8 cellular contexts compared by ENCODE assay signal in genomic region chr11:64864135-64864472, GRCh38. TPM values are rescaled to one million over a fixed set of nuclear protein-coding genes. Genes with fewer than 3 reads are reported as not detected.
DNase-seq lines count a peak whose midpoint lies in the region; ATAC-seq and TF ChIP-seq lines count a peak whose summit lies in the region.

No MANE protein-coding gene starts in this region.

- peaks cover 92% of the 10 kb centered on the region for H3K4me1 Mint-ChIP-seq in activated CD4-positive, alpha-beta memory T cell treated with anti-CD3 and anti-CD28 coated beads, Interleukin-2, amount 10 ng/mL, durations not matched to agents 7 days and 5 days
- H3K4me1 Mint-ChIP-seq in Calu3 (ENCODE audit: low read depth, unreplicated experiment): peaks cover 32% of the 10 kb centered on the region

- TF ChIP-seq POLR2A in sigmoid colon (IDR thresholded peaks at IDR 0.05): no peak

- H3K27ac Mint-ChIP-seq in activated CD4-positive, alpha-beta memory T cell treated with anti-CD3 and anti-CD28 coated beads, Interleukin-2, amount 10 ng/mL, durations not matched to agents 7 days and 5 days: peak overlapping the region; percentile 98
- H3K27ac Mint-ChIP-seq in Calu3 (ENCODE audit: unreplicated experiment): no peak overlapping the region

- H3K27ac ChIP-seq in sigmoid colon: peak overlapping the region; percentile 94 to 97 (median 97)

- CTCF ChIA-PET in activated CD4-positive, alpha-beta memory T cell treated with anti-CD3 and anti-CD28 coated beads, Interleukin-2, amount 10 ng/mL, durations not matched to agents 7 days and 5 days (lab: Charles Lee): interaction anchor here (1.0 to 30.8 kb wide), 4 partner anchors 18 to 563 kb away, joined by 3 to 957 read pairs (median 79); partner anchors contain the start of genes CDC42BPG and EHD1
- CTCF ChIA-PET in Calu3 (lab: Charles Lee): no interaction called here

- H3K36me3 Mint-ChIP-seq in activated CD4-positive, alpha-beta memory T cell treated with anti-CD3 and anti-CD28 coated beads, Interleukin-2, amount 10 ng/mL, durations not matched to agents 7 days and 5 days (ENCODE audit: low read depth): peaks cover 60% of the 10 kb centered on the region
- H3K36me3 Mint-ChIP-seq in Calu3 (ENCODE audit: insufficient read depth, unreplicated experiment): peaks cover 36% of the 10 kb centered on the region

- no peaks in the 10 kb centered on the region for H3K27me3 ChIP-seq in sigmoid colon

- BruUV-seq in Calu3 (replicated peaks; lab: Mats Ljungman, UMichigan): no TSS peak

- TF ChIP-seq CTCF in sigmoid colon (IDR thresholded peaks at IDR 0.05): no peak
- no peak for TF ChIP-seq CTCF in Calu3 (IDR thresholded peaks at IDR 0.05; ENCODE audit: unreplicated experiment)
- TF ChIP-seq CTCF in GM13976 (IDR thresholded peaks at IDR 0.05; ENCODE audit: borderline replicate concordance, control extremely low read depth, extremely low read depth, insufficient read depth, missing control alignments): no peak

- in situ Hi-C loops in GM13976 (cut with MboI; ENCODE audit: low sequenced_read_pairs, unreplicated experiment): no loop called here

- POLR2A ChIA-PET in activated CD4-positive, alpha-beta memory T cell treated with anti-CD3 and anti-CD28 coated beads, Interleukin-2, amount 10 ng/mL, durations not matched to agents 7 days and 5 days (lab: Charles Lee): interaction anchor here (0.5 to 28.1 kb wide), 8 partner anchors 11 to 751 kb away, joined by 3 to 1068 read pairs (median 4); partner anchors contain the start of genes EHD1, PRDX5, SYVN1 and TRMT112

- peaks cover 0 to 12% (median 9%) of the 10 kb centered on the region in 4 donors for H3K36me3 ChIP-seq in sigmoid colon

- ATAC-seq in Right ventricle myocardium superior (ENCODE audit: poor library complexity): peak; percentile 5

- no peaks in the 10 kb centered on the region for H3K9me3 ChIP-seq in sigmoid colon

- peak overlapping the region; percentile 68 for H3K4me3 Mint-ChIP-seq in activated CD4-positive, alpha-beta memory T cell treated with anti-CD3 and anti-CD28 coated beads, Interleukin-2, amount 10 ng/mL, durations not matched to agents 7 days and 5 days
- H3K4me3 Mint-ChIP-seq in Calu3 (ENCODE audit: low read depth, unreplicated experiment): no peak overlapping the region

- H3K4me1 ChIP-seq in sigmoid colon: peaks cover 0 to 91% (median 81%) of the 10 kb centered on the region in 4 donors

- WGBS in sigmoid colon, 2 donors: 55 to 69% methylated on average over 9 of the region's 9 CpGs

- DNase-seq in activated CD4-positive, alpha-beta memory T cell treated with anti-CD3 and anti-CD28 coated beads, Interleukin-2, amount 10 ng/mL, durations not matched to agents 7 days and 5 days: no peak
- DNase-seq in Right ventricle myocardium superior (no peak), sigmoid colon (no peak), Calu3 (no peak), GM13976 (ENCODE audit: low spot score) (no peak), NOMO-1 treated with DMSO at 0.1 percent for 48 hours (lab: John Stamatoyannopoulos, UW; ENCODE audit: unreplicated experiment) (no peak), posterior cingulate gyrus (no peak)

- intact Hi-C loops in Right ventricle myocardium superior (cut with DNase I) (no loop called here), sigmoid colon (cut with DNase I) (loop anchor here (1.0 kb wide), 1 partner anchor 14 kb away; the partner anchor contains the start of gene EHD1), Calu3 (cut with micrococcal nuclease; ENCODE audit: unreplicated experiment) (no loop called here), posterior cingulate gyrus (cut with DNase I) (no loop called here)

- H3K9me3 Mint-ChIP-seq in activated CD4-positive, alpha-beta memory T cell treated with anti-CD3 and anti-CD28 coated beads, Interleukin-2, amount 10 ng/mL, durations not matched to agents 7 days and 5 days: no peaks in the 10 kb centered on the region
- H3K9me3 Mint-ChIP-seq in Calu3 (ENCODE audit: low read depth, unreplicated experiment): no peaks in the 10 kb centered on the region

- peak overlapping the region; percentile 10; the same call in 1 of the 2 replicates for H3K4me3 ChIP-seq in GM08714 (ENCODE audit: low read length)
- H3K4me3 ChIP-seq in sigmoid colon: peak overlapping the region in 1 of 4 donors; percentile 17

- no peaks in the 10 kb centered on the region for H3K27me3 Mint-ChIP-seq in activated CD4-positive, alpha-beta memory T cell treated with anti-CD3 and anti-CD28 coated beads, Interleukin-2, amount 10 ng/mL, durations not matched to agents 7 days and 5 days
- no peaks in the 10 kb centered on the region for H3K27me3 Mint-ChIP-seq in Calu3 (ENCODE audit: unreplicated experiment)

- TF ChIP-seq EP300 in sigmoid colon (IDR thresholded peaks at IDR 0.05): no peak

RNA-seq across cellular contexts. Expression of gene EHD1, which starts 14.3 kb away (rescaled TPM):
- total RNA-seq in activated CD4-positive, alpha-beta memory T cell treated with anti-CD3 and anti-CD28 coated beads, Interleukin-2, amount 10 ng/mL, durations not matched to agents 7 days and 5 days: 100 to 1,000 TPM; 138 to 146 TPM
- total RNA-seq in Right ventricle myocardium superior (47.4 TPM), sigmoid colon (10 to 100 TPM; 38.5 to 73.1 (median 44.1) TPM), Calu3 (2022) (92.8 and 101 TPM in 2 replicates)
- polyA plus RNA-seq in sigmoid colon: 10 to 100 TPM; 27.0 to 54.0 (median 29.4) TPM

RNA-seq across cellular contexts. Expression of gene CDC42BPG, which starts 19.7 kb away (rescaled TPM):
- total RNA-seq in activated CD4-positive, alpha-beta memory T cell treated with anti-CD3 and anti-CD28 coated beads, Interleukin-2, amount 10 ng/mL, durations not matched to agents 7 days and 5 days: under 1 TPM; 0.65 to 0.70 TPM
- total RNA-seq in Right ventricle myocardium superior: 0.35 TPM
- under 1 TPM in 3 of 4 donors, not detected in 1; 0.16 to 0.83 (median 0.36) TPM for total RNA-seq in sigmoid colon
- 10 to 100 TPM; 19.8 to 39.8 (median 20.8) TPM for polyA plus RNA-seq in sigmoid colon
- total RNA-seq in Calu3 (2022): 26.5 and 33.0 TPM in 2 replicates

RNA-seq across cellular contexts. Expression of gene ATG2A, which starts 52.9 kb away (rescaled TPM):
- total RNA-seq in activated CD4-positive, alpha-beta memory T cell treated with anti-CD3 and anti-CD28 coated beads, Interleukin-2, amount 10 ng/mL, durations not matched to agents 7 days and 5 days: 10 to 100 TPM; 37.4 to 40.7 TPM
- 11.5 TPM for total RNA-seq in Right ventricle myocardium superior
- total RNA-seq in sigmoid colon: 10 to 100 TPM; 12.1 to 22.7 (median 14.4) TPM
- polyA plus RNA-seq in sigmoid colon: 10 to 100 TPM; 13.2 to 27.6 (median 19.4) TPM
- 29.6 and 35.8 TPM in 2 replicates for total RNA-seq in Calu3 (2022)

RNA-seq across cellular contexts. Expression of gene MEN1, which starts 53.8 kb away (rescaled TPM):
- total RNA-seq in activated CD4-positive, alpha-beta memory T cell treated with anti-CD3 and anti-CD28 coated beads, Interleukin-2, amount 10 ng/mL, durations not matched to agents 7 days and 5 days: 10 to 100 TPM; 32.5 to 33.4 TPM
- total RNA-seq in Right ventricle myocardium superior: 8.6 TPM
- total RNA-seq in sigmoid colon: 10 to 100 TPM in 1 of 4 donors, 1 to 10 TPM in 3; 6.8 to 12.7 (median 8.8) TPM
- polyA plus RNA-seq in sigmoid colon: 10 to 100 TPM in 2 of 3 donors, 1 to 10 TPM in 1; 9.0 to 26.1 (median 10.9) TPM
- 39.8 and 41.0 TPM in 2 replicates for total RNA-seq in Calu3 (2022)

Comparison
In these comparisons a context has a peak if more than half of its experiments do, and no peak if none do; other contexts are left out.
1. RNA of gene CDC42BPG, which starts 19.7 kb away (total RNA-seq): 26.5 to 33.0 TPM in Calu3; 0.65 to 0.70 TPM in activated CD4-positive, alpha-beta memory T cell treated with anti-CD3 and anti-CD28 coated beads, Interleukin-2, amount 10 ng/mL, durations not matched to agents 7 days and 5 days, 0.16 to 0.83 TPM in sigmoid colon and 0.35 TPM in Right ventricle myocardium superior (single experiment); every median in the first group is over 10 times any median in the second.